1 cellular context compared by ENCODE assay signal in genomic region chr11:63937713-63938480, GRCh38.
TF ChIP-seq lines count a peak whose summit lies in the region.

No MANE protein-coding gene starts in this region.

TF ChIP-seq in HepG2, 621 proteins besides CTCF, POLR2A, EP300 and RAD21 (continued from another document):
- TF ChIP-seq ZNF503 (CRISPR knock-in tag; IDR thresholded peaks at IDR 0.05): peak; percentile 64; the same call in 1 of the 2 replicates
- no peak for TF ChIP-seq ZMYM2 (CRISPR knock-in tag; IDR thresholded peaks at IDR 0.05)
- TF ChIP-seq, protein P1, sequence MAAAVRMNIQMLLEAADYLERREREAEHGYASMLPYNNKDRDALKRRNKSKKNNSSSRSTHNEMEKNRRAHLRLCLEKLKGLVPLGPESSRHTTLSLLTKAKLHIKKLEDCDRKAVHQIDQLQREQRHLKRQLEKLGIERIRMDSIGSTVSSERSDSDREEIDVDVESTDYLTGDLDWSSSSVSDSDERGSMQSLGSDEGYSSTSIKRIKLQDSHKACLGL (CRISPR knock-in tag; IDR thresholded peaks at IDR 0.05): no peak
- TF ChIP-seq SRY (CRISPR knock-in tag; IDR thresholded peaks at IDR 0.05): no peak
- no peak for TF ChIP-seq MED1 (CRISPR knock-in tag; IDR thresholded peaks at IDR 0.05)
- no peak for TF ChIP-seq TBX2 (CRISPR knock-in tag; IDR thresholded peaks at IDR 0.05; ENCODE audit: borderline replicate concordance)
- TF ChIP-seq ZSCAN9 (CRISPR knock-in tag; IDR thresholded peaks at IDR 0.05; ENCODE audit: borderline replicate concordance): no peak
- TF ChIP-seq PRDM15 (CRISPR knock-in tag; IDR thresholded peaks at IDR 0.05): no peak
- no peak for TF ChIP-seq MIER2 (CRISPR knock-in tag; IDR thresholded peaks at IDR 0.05)
- no peak for TF ChIP-seq ZBTB4 (CRISPR knock-in tag; IDR thresholded peaks at IDR 0.05; ENCODE audit: borderline replicate concordance)
- TF ChIP-seq MXI1 (IDR thresholded peaks at IDR 0.05; ENCODE audit: borderline replicate concordance, low read depth, low read length): no peak
- TF ChIP-seq HNRNPK (IDR thresholded peaks at IDR 0.05; ENCODE audit: low read depth, low read length, poor library complexity, severe bottlenecking): no peak
- no peak for TF ChIP-seq ZNF572 (CRISPR knock-in tag; IDR thresholded peaks at IDR 0.05)
- TF ChIP-seq, protein P2, sequence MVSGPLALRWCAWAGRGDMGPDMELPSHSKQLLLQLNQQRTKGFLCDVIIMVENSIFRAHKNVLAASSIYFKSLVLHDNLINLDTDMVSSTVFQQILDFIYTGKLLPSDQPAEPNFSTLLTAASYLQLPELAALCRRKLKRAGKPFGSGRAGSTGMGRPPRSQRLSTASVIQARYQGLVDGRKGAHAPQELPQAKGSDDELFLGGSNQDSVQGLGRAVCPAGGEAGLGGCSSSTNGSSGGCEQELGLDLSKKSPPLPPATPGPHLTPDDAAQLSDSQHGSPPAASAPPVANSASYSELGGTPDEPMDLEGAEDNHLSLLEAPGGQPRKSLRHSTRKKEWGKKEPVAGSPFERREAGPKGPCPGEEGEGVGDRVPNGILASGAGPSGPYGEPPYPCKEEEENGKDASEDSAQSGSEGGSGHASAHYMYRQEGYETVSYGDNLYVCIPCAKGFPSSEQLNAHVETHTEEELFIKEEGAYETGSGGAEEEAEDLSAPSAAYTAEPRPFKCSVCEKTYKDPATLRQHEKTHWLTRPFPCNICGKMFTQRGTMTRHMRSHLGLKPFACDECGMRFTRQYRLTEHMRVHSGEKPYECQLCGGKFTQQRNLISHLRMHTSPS (CRISPR knock-in tag; IDR thresholded peaks at IDR 0.05; ENCODE audit: low read depth): no peak
- no peak for TF ChIP-seq NFE2 (CRISPR knock-in tag; IDR thresholded peaks at IDR 0.05)
- no peak for TF ChIP-seq MYNN (CRISPR knock-in tag; IDR thresholded peaks at IDR 0.05; ENCODE audit: low read depth)
- TF ChIP-seq, protein P3, sequence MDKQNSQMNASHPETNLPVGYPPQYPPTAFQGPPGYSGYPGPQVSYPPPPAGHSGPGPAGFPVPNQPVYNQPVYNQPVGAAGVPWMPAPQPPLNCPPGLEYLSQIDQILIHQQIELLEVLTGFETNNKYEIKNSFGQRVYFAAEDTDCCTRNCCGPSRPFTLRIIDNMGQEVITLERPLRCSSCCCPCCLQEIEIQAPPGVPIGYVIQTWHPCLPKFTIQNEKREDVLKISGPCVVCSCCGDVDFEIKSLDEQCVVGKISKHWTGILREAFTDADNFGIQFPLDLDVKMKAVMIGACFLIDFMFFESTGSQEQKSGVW (CRISPR knock-in tag; IDR thresholded peaks at IDR 0.05; ENCODE audit: borderline replicate concordance): no peak
- 0 out of 2 replicates have a peak, but pooled peaks have one; percentile 69 for TF ChIP-seq HMGA1 (CRISPR knock-in tag; conservative IDR thresholded peaks at IDR 0.05)
- no peak for TF ChIP-seq RBM22 (optimal IDR thresholded peaks at IDR 0.05; ENCODE audit: low read length)
- TF ChIP-seq ARID5B (CRISPR knock-in tag; IDR thresholded peaks at IDR 0.05): no peak
- no peak for TF ChIP-seq SOX6 (IDR thresholded peaks at IDR 0.05)
- TF ChIP-seq SOX6 (CRISPR knock-in tag; IDR thresholded peaks at IDR 0.05): no peak
- TF ChIP-seq SMAD9 (CRISPR knock-in tag; IDR thresholded peaks at IDR 0.05): 0 out of 2 replicates have a peak, but pooled peaks have one; percentile 54
- no peak for TF ChIP-seq ZNF552 (CRISPR knock-in tag; IDR thresholded peaks at IDR 0.05; ENCODE audit: borderline replicate concordance)
- TF ChIP-seq, protein P4, sequence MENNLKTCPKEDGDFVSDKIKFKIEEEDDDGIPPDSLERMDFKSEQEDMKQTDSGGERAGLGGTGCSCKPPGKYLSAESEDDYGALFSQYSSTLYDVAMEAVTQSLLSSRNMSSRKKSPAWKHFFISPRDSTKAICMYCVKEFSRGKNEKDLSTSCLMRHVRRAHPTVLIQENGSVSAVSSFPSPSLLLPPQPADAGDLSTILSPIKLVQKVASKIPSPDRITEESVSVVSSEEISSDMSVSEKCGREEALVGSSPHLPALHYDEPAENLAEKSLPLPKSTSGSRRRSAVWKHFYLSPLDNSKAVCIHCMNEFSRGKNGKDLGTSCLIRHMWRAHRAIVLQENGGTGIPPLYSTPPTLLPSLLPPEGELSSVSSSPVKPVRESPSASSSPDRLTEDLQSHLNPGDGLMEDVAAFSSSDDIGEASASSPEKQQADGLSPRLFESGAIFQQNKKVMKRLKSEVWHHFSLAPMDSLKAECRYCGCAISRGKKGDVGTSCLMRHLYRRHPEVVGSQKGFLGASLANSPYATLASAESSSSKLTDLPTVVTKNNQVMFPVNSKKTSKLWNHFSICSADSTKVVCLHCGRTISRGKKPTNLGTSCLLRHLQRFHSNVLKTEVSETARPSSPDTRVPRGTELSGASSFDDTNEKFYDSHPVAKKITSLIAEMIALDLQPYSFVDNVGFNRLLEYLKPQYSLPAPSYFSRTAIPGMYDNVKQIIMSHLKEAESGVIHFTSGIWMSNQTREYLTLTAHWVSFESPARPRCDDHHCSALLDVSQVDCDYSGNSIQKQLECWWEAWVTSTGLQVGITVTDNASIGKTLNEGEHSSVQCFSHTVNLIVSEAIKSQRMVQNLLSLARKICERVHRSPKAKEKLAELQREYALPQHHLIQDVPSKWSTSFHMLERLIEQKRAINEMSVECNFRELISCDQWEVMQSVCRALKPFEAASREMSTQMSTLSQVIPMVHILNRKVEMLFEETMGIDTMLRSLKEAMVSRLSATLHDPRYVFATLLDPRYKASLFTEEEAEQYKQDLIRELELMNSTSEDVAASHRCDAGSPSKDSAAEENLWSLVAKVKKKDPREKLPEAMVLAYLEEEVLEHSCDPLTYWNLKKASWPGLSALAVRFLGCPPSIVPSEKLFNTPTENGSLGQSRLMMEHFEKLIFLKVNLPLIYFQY (CRISPR knock-in tag; IDR thresholded peaks at IDR 0.05; ENCODE audit: borderline replicate concordance): no peak
- no peak for TF ChIP-seq MATR3 (CRISPR knock-in tag; IDR thresholded peaks at IDR 0.05)
- TF ChIP-seq ESRRA (CRISPR knock-in tag; IDR thresholded peaks at IDR 0.05; ENCODE audit: low read depth): no peak
